In genomic region chrX:23742693-23743622, GRCh38 we compare ENCODE assay signal across 8 cellular contexts. TPM values are rescaled to one million over a fixed set of nuclear protein-coding genes. Genes with fewer than 3 reads are reported as not detected.
A peak's percentile ranks its signal among the peaks of the same experiment; 100 is the strongest.
DNase-seq lines count a peak whose midpoint lies in the region; ATAC-seq, FAIRE-seq and TF ChIP-seq lines count a peak whose summit lies in the region.

TSS of gene ACOT9 (minus strand) at chrX:23743276. CDS start at chrX:23743144, 132 bp downstream.

- H3K18ac ChIP-seq in H1 (ENCODE audit: extremely low read depth, low read length) (no peak within 1 kb of the TSS; the same call in none of the 2 replicates), mesenchymal stem cell (ENCODE audit: low read depth in 1 of 2, low read length in 2 of 2) (peak within 1 kb of the TSS; percentile 70 to 72)

- H3K79me1 ChIP-seq in H1 (ENCODE audit: low read depth, low read length) = no peaks in the 10 kb centered on the region
- no peaks in the 10 kb centered on the region for H3K79me1 ChIP-seq in mesenchymal stem cell (replicated peaks; ENCODE audit: low read length, poor library complexity, severe bottlenecking)

- H3K27me3 ChIP-seq in BJ (ENCODE audit: control insufficient read depth, insufficient read depth, low read length) (no peaks in the 10 kb centered on the region), H1 (replicated peaks in 1 of 4; ENCODE audit: control insufficient read depth in 3 of 4, extremely low read depth in 1 of 4, insufficient read depth in 3 of 4, low read length in 3 of 4) (no peaks in the 10 kb centered on the region), mesenchymal stem cell (ENCODE audit: control insufficient read depth in 1 of 2, insufficient read depth in 1 of 2, low read length in 2 of 2) (no peaks in the 10 kb centered on the region)

- CTCF ChIA-PET in BJ (lab: Yijun Ruan, JAX) = interaction anchor here (0.6 to 1.2 kb wide), 3 partner anchors 9 to 160 kb away, joined by 3 to 6 read pairs (median 3); no protein-coding TSS in a partner anchor
- CTCF ChIA-PET in H1 (lab: Charles Lee; ENCODE audit: partially characterized antibody) = interaction anchor here (1.0 to 2.8 kb wide), 4 partner anchors 9 to 159 kb away, joined by 3 to 16 read pairs (median 4); no protein-coding TSS in a partner anchor

- H2BK12ac ChIP-seq in H1 (ENCODE audit: low read depth, low read length) = no peak within 1 kb of the TSS
- peak within 1 kb of the TSS in 1 of 2 experiments; percentile 84 for H2BK12ac ChIP-seq in mesenchymal stem cell (ENCODE audit: low read length in 2 of 2)

- peak; percentile 92 for ATAC-seq in HG03378 (IDR thresholded peaks at IDR 0.05; ENCODE audit: unreplicated experiment)

- H3K9me3 ChIP-seq in H1 (ENCODE audit: insufficient read depth in 2 of 2, low read depth in 1 of 2, low read length in 1 of 2) = no peaks in the 10 kb centered on the region
- no peaks in the 10 kb centered on the region for H3K9me3 ChIP-seq in mesenchymal stem cell (ENCODE audit: control insufficient read depth, low read length)

- peak within 1 kb of the TSS; percentile 84 for H3K4me3 ChIP-seq in BJ (ENCODE audit: low read depth, low read length)
- H3K4me3 ChIP-seq in H1 (ENCODE audit: extremely low read depth in 1 of 4, insufficient read depth in 2 of 4, low read depth in 3 of 4, low read length in 4 of 4) = peak within 1 kb of the TSS; percentile 62 to 83 (median 71)
- peak within 1 kb of the TSS; percentile 79 to 84 for H3K4me3 ChIP-seq in mesenchymal stem cell (ENCODE audit: insufficient read depth in 1 of 2, low read depth in 1 of 2, low read length in 2 of 2)

- H2BK15ac ChIP-seq in H1 (ENCODE audit: low read length) = no peak within 1 kb of the TSS
- H2BK15ac ChIP-seq in mesenchymal stem cell (ENCODE audit: low read depth, poor library complexity, severe bottlenecking) = peak within 1 kb of the TSS; percentile 28

- peak within 1 kb of the TSS in 3 of 4 experiments; percentile 42 to 73 (median 66); a peak in 6 of 7 replicates for H3K9ac ChIP-seq in H1 (replicated peaks in 1 of 4; ENCODE audit: extremely low read depth in 1 of 4, low read depth in 3 of 4, low read length in 3 of 4)
- H3K9ac ChIP-seq in mesenchymal stem cell (ENCODE audit: low read length) = peak within 1 kb of the TSS; percentile 98

- peak; percentile 75 for DNase-seq in BJ (ENCODE audit: low read depth)
- peak; percentile 67 for DNase-seq in NK-92 treated with Interleukin-12 subunit alpha and Interleukin-12 subunit beta, amount 100 ng/mL, for 24 hours (lab: John Stamatoyannopoulos, UW)
- peak; percentile 29 to 36 for DNase-seq in activated CD8-positive, alpha-beta memory T cell treated with anti-CD3 and anti-CD28 coated beads for 4 hours (ENCODE audit: low read depth in 2 of 2)
- peak; percentile 56 to 82 for DNase-seq in H1 (ENCODE audit: low read depth in 1 of 2, low spot score in 2 of 2)
- DNase-seq in mesenchymal stem cell = peak; percentile 96
- peak; percentile 30 for DNase-seq in stimulated activated CD8-positive, alpha-beta memory T cell treated with anti-CD3 and anti-CD28 coated beads, Interleukin-12 subunit alpha, Interleukin-12 subunit beta, amount 100 ng/mL, for 24 hours (ENCODE audit: extremely low read depth)

- no peak within 1 kb of the TSS for H3K56ac ChIP-seq in H1 (replicated peaks; ENCODE audit: insufficient read length, low read depth, low read length)

- H2AK5ac ChIP-seq in H1 (ENCODE audit: low read depth, low read length) (no peak within 1 kb of the TSS), mesenchymal stem cell (ENCODE audit: low read length, severe bottlenecking) (no peak within 1 kb of the TSS)

- H3K36me3 ChIP-seq in BJ (ENCODE audit: control insufficient read depth, insufficient read depth, low read length) (no peaks in the 10 kb centered on the region), H1 (ENCODE audit: control insufficient read depth in 2 of 4, insufficient read depth in 4 of 4, low read length in 3 of 4) (no peaks in the 10 kb centered on the region), mesenchymal stem cell (ENCODE audit: control insufficient read depth in 1 of 2, insufficient read depth in 2 of 2, low read depth in 1 of 2, low read length in 2 of 2) (no peaks in the 10 kb centered on the region)

- H2BK5ac ChIP-seq in H1 (ENCODE audit: low read depth, low read length) = no peak within 1 kb of the TSS
- peak within 1 kb of the TSS; percentile 67 for H2BK5ac ChIP-seq in mesenchymal stem cell (ENCODE audit: low read depth, low read length, poor library complexity, severe bottlenecking)

- POLR2A ChIA-PET in BJ (lab: Charles Lee) = interaction anchor here (0.6 kb wide), 1 partner anchor 42 kb away, joined by 4 read pairs; no protein-coding TSS in a partner anchor
- POLR2A ChIA-PET in H1 (lab: Charles Lee; ENCODE audit: partially characterized antibody) = interaction anchor here (0.6 to 2.6 kb wide), 6 partner anchors 11 to 311 kb away, joined by 3 to 13 read pairs (median 4); partner anchors contain the start of genes APOO, CXorf58, EIF2S3 and KLHL15

- TF ChIP-seq CTCF in BJ (IDR thresholded peaks at IDR 0.05; ENCODE audit: insufficient read depth, low read depth, low read length) (no peak), H1 (IDR thresholded peaks at IDR 0.05; ENCODE audit: control extremely low read depth in 1 of 3, insufficient read depth in 1 of 3, low read depth in 1 of 3, low read length in 3 of 3) (no peak)

- no peaks in the 10 kb centered on the region; the same call in 1 of the 2 replicates for H3K23me2 ChIP-seq in H1 (ENCODE audit: low read depth, low read length)

- H3K4ac ChIP-seq in H1 (replicated peaks; ENCODE audit: insufficient read length, low read depth, low read length) (no peak within 1 kb of the TSS), mesenchymal stem cell (ENCODE audit: low read depth in 1 of 2, low read length in 2 of 2) (peak within 1 kb of the TSS in 1 of 2 experiments; percentile 73)

- H4K20me1 ChIP-seq in H1 (replicated peaks in 1 of 2; ENCODE audit: control insufficient read depth in 1 of 2, insufficient read depth in 2 of 2, low read length in 2 of 2) = no peaks in the 10 kb centered on the region

- no peak for FAIRE-seq in H1 (lab: Jason Lieb, UNC)

- no peak within 1 kb of the TSS for H4K5ac ChIP-seq in H1 (ENCODE audit: insufficient read length, low read depth, low read length)

- WGBS in H1 (ENCODE audit: extremely low coverage in 1 of 2, insufficient coverage in 1 of 2, insufficient read length in 1 of 2, insufficient replicate concordance in 2 of 2, low coverage in 1 of 2, low lambda C conversion rate in 2 of 2, missing lambda C conversion rate in 1 of 2), 2 experiments = 5% methylated on average over 43 of the region's 74 CpGs; no CpG with 5 or more reads in 1 of the 2 experiments
- under 1% methylated on average over 61 of the region's 74 CpGs for WGBS in mesenchymal stem cell

- peak within 1 kb of the TSS; percentile 66 to 90 for H3K4me2 ChIP-seq in H1 (ENCODE audit: insufficient read depth in 1 of 2, low read depth in 2 of 2, low read length in 2 of 2)
- H3K4me2 ChIP-seq in mesenchymal stem cell (ENCODE audit: low read length, poor library complexity, severe bottlenecking) = peak within 1 kb of the TSS; percentile 66

- H3K14ac ChIP-seq in H1 (ENCODE audit: insufficient read length) = no peak within 1 kb of the TSS
- H3K14ac ChIP-seq in mesenchymal stem cell (ENCODE audit: low read length in 2 of 2) = no peak within 1 kb of the TSS

- peak; percentile 67 for TF ChIP-seq POLR2A in GM19099 (IDR thresholded peaks at IDR 0.05; ENCODE audit: extremely low read depth, insufficient read length, low read depth)
- peak in 1 of 2 experiments; percentile 59; a peak in 1 of 3 replicates for TF ChIP-seq POLR2A in H1 (IDR thresholded peaks at IDR 0.05; ENCODE audit: control extremely low read depth in 1 of 2, low read depth in 2 of 2, low read length in 2 of 2)

- no peak within 1 kb of the TSS for H2BK120ac ChIP-seq in H1 (replicated peaks; ENCODE audit: low read depth, low read length)
- peak within 1 kb of the TSS; percentile 49 for H2BK120ac ChIP-seq in mesenchymal stem cell (ENCODE audit: low read depth, low read length)

- H4K8ac ChIP-seq in H1 (ENCODE audit: extremely low read depth, insufficient read depth, low read length) (peak within 1 kb of the TSS; percentile 77), mesenchymal stem cell (ENCODE audit: low read length) (peak within 1 kb of the TSS; percentile 41)

- H3K79me2 ChIP-seq in H1 (ENCODE audit: control insufficient read depth in 1 of 2, insufficient read depth in 2 of 2, low read length in 2 of 2) = peaks cover 0 to 41% of the 10 kb centered on the region in 2 experiments; a peak in 2 of 4 replicates

- peak within 1 kb of the TSS; percentile 62 for H3K27ac ChIP-seq in H1 (ENCODE audit: low read depth, low read length)
- H3K27ac ChIP-seq in mesenchymal stem cell (ENCODE audit: low read length, poor library complexity, severe bottlenecking) = peak within 1 kb of the TSS; percentile 95

- no peak within 1 kb of the TSS for H2BK20ac ChIP-seq in H1 (ENCODE audit: low read length)

- TF ChIP-seq EP300 in H1 (IDR thresholded peaks at IDR 0.05; ENCODE audit: borderline replicate concordance in 1 of 2, low read depth in 2 of 2, low read length in 2 of 2) = no peak

- H3K23ac ChIP-seq in H1 (ENCODE audit: insufficient read length) (no peak within 1 kb of the TSS), mesenchymal stem cell (ENCODE audit: low read length in 2 of 2) (no peak within 1 kb of the TSS)

- H4K91ac ChIP-seq in H1 (replicated peaks; ENCODE audit: insufficient read length, low read length) (no peak within 1 kb of the TSS), mesenchymal stem cell (ENCODE audit: low read length) (peak within 1 kb of the TSS; percentile 97)

- H2AFZ ChIP-seq in H1 (ENCODE audit: low read length) = peak within 1 kb of the TSS; percentile 65; the same call in 1 of the 2 replicates
- peak within 1 kb of the TSS; percentile 27 for H2AFZ ChIP-seq in mesenchymal stem cell (ENCODE audit: low read depth, low read length)

- H3K4me1 ChIP-seq in H1 (replicated peaks in 1 of 4; ENCODE audit: control insufficient read depth in 3 of 4, insufficient read depth in 4 of 4, low read length in 3 of 4) (no peaks in the 10 kb centered on the region), mesenchymal stem cell (ENCODE audit: control insufficient read depth, insufficient read depth, low read depth, low read length) (no peaks in the 10 kb centered on the region)

- no peak for TF ChIP-seq RAD21 in H1 (IDR thresholded peaks at IDR 0.05 in 1 of 2, conservative IDR thresholded peaks at IDR 0.05 in 1 of 2; ENCODE audit: low read depth in 2 of 2, low read length in 2 of 2)

RNA-seq across cellular contexts. Expression of gene ACOT9, which starts in this region (rescaled TPM):
- 27.7 and 52.8 TPM in 2 replicates for polyA plus RNA-seq in BJ (2011; rRNA removed)
- 17.8 and 18.5 TPM in 2 replicates for polyA minus RNA-seq in BJ (2011; rRNA and poly(A)+ RNA removed)
- 37.4 and 39.5 TPM in 2 replicates for total RNA-seq in H1 (2021; fragmentation: NEBNext Ultra II Directional; extraction: Animal tissue kit (Norgen Biotek cat#: 25700))
- polyA plus RNA-seq in H1 (2011; rRNA removed) = 12.4 and 20.7 TPM in 2 replicates
- polyA plus RNA-seq in H1 (2011; cell fraction: cytosol; rRNA removed) = 27.6 TPM
- polyA plus RNA-seq in H1 (2011; cell fraction: nucleus; rRNA removed) = 13.2 TPM
- polyA plus RNA-seq in H1 (2012, experiment 1 of 2) = 29.6 to 40.6 TPM (median 34.8 TPM) in 4 replicates
- 11.6 TPM for polyA plus RNA-seq in H1 (2012, experiment 2 of 2)
- polyA plus RNA-seq in H1 (2013, experiment 1 of 2) = 29.2 TPM
- polyA plus RNA-seq in H1 (2013, experiment 2 of 2) = 31.4 TPM
- polyA minus RNA-seq in H1 (2011; rRNA and poly(A)+ RNA removed) = 18.2 and 23.2 TPM in 2 replicates
- polyA minus RNA-seq in H1 (2011; cell fraction: cytosol; rRNA and poly(A)+ RNA removed) = 22.2 TPM
- 21.2 TPM for polyA minus RNA-seq in H1 (2011; cell fraction: nucleus; rRNA and poly(A)+ RNA removed)
- polyA plus RNA-seq in mesenchymal stem cell (2013, experiment 1 of 2) = 46.3 TPM
- polyA plus RNA-seq in mesenchymal stem cell (2013, experiment 2 of 2) = 44.6 TPM

Comparison
In these comparisons a context has a peak if more than half of its experiments do, and no peak if none do; other contexts are left out.
1. Peak in every context shown above with its lines: DNase-seq, ATAC-seq, H3K4me3 ChIP-seq and H3K27ac ChIP-seq.
2. DNase-seq: peak in every context shown above with its lines; median percentile 96 in mesenchymal stem cell; 75 in BJ; 69 in H1; 67 in NK-92 treated with Interleukin-12 subunit alpha and Interleukin-12 subunit beta, amount 100 ng/mL, for 24 hours; 32 in activated CD8-positive, alpha-beta memory T cell treated with anti-CD3 and anti-CD28 coated beads for 4 hours; 30 in stimulated activated CD8-positive, alpha-beta memory T cell treated with anti-CD3 and anti-CD28 coated beads, Interleukin-12 subunit alpha, Interleukin-12 subunit beta, amount 100 ng/mL, for 24 hours.